In genomic region chr13:100099117-100099445, GRCh38 we compare ENCODE assay signal across 7 cellular contexts. TPM values are rescaled to one million over a fixed set of nuclear protein-coding genes. Genes with fewer than 3 reads are reported as not detected.
A peak's percentile ranks its signal among the peaks of the same experiment; 100 is the strongest.
DNase-seq lines count a peak whose midpoint lies in the region; ATAC-seq and TF ChIP-seq lines count a peak whose summit lies in the region.
"Not testable (repeated sequence)": the region's sequence is repeated elsewhere in the genome, so short reads cannot be mapped to it uniquely, and the experiment has no call there.

No MANE protein-coding gene starts in this region.

- not testable (repeated sequence) for H3K4me3 Mint-ChIP-seq in Calu3 (ENCODE audit: low read depth, unreplicated experiment)

- H4K20me1 ChIP-seq in hepatocyte (ENCODE audit: insufficient read depth, poor library complexity, severe bottlenecking) = not testable (repeated sequence)

- not testable (repeated sequence) for H2AFZ ChIP-seq in hepatocyte

- BruUV-seq in Calu3 (replicated peaks; lab: Mats Ljungman, UMichigan); Panc1 (replicated peaks; lab: Mats Ljungman, UMichigan): not testable (repeated sequence)

- not testable (repeated sequence) for H3K9me3 ChIP-seq in Panc1 (ENCODE audit: control insufficient read depth, insufficient read depth, low read depth, low read length); body of pancreas; hepatocyte (ENCODE audit: low read depth); right lobe of liver; prostate gland

- DNase-seq in Calu3; Panc1 (ENCODE audit: low read depth, low spot score); hepatocyte (ENCODE audit: low spot score); right lobe of liver: not testable (repeated sequence)
- peak in 2 of 4 donors; percentile 31 to 41 for DNase-seq in body of pancreas
- peak; percentile 44 for DNase-seq in prostate gland (ENCODE audit: low spot score)

- H3K36me3 Mint-ChIP-seq in Calu3 (ENCODE audit: insufficient read depth, unreplicated experiment) = not testable (repeated sequence)

- not testable (repeated sequence) for H3K27me3 Mint-ChIP-seq in Calu3 (ENCODE audit: unreplicated experiment)

- peaks cover 14% of the 10 kb centered on the region for H3K4me1 ChIP-seq in Panc1 (ENCODE audit: control insufficient read depth, insufficient read depth, low read length)
- H3K4me1 ChIP-seq in body of pancreas = peaks cover 56% of the 10 kb centered on the region
- H3K4me1 ChIP-seq in hepatocyte (ENCODE audit: insufficient read depth) = peaks cover 18% of the 10 kb centered on the region
- peaks cover 0 to 75% (median 27%) of the 10 kb centered on the region in 4 donors for H3K4me1 ChIP-seq in right lobe of liver
- H3K4me1 ChIP-seq in prostate gland (replicated peaks) = not testable (repeated sequence)

- H3K27me3 ChIP-seq in Panc1 (ENCODE audit: control insufficient read depth, insufficient read depth, low read length); body of pancreas; hepatocyte; right lobe of liver; prostate gland (replicated peaks; ENCODE audit: insufficient read depth): not testable (repeated sequence)

- in situ Hi-C loops in Panc1 (cut with HindIII; ENCODE audit: low pct_unique_long_range_greater_than_20kb, low sequenced_read_pairs) = not testable (repeated sequence)

- not testable (repeated sequence) for H3K36me3 ChIP-seq in Panc1 (ENCODE audit: control insufficient read depth, insufficient read depth, low read length); body of pancreas (replicated peaks in 1 of 2; ENCODE audit: insufficient read depth in 1 of 2, low read depth in 2 of 2); hepatocyte (replicated peaks; ENCODE audit: insufficient read depth, low read depth); right lobe of liver; prostate gland

- POLR2A ChIA-PET in Panc1 (lab: Charles Lee) = interaction anchor here (0.6 to 0.8 kb wide), 2 partner anchors 9 to 120 kb away, joined by 3 read pairs; no protein-coding TSS in a partner anchor

- 37 to 64% methylated on average over 8 of the region's 8 CpGs for WGBS in body of pancreas, 2 donors
- WGBS in hepatocyte (ENCODE audit: low lambda C conversion rate, missing lambda C conversion rate) = 68% methylated on average over 8 of the region's 8 CpGs
- 55% methylated on average over 8 of the region's 8 CpGs for WGBS in right lobe of liver (ENCODE audit: insufficient coverage, low coverage, low lambda C conversion rate, missing lambda C conversion rate)
- WGBS in prostate gland = 55% methylated on average over 8 of the region's 8 CpGs

- H3K4me3 ChIP-seq in Panc1 (ENCODE audit: low read depth in 2 of 2, low read length in 2 of 2); body of pancreas; hepatocyte; right lobe of liver; prostate gland: not testable (repeated sequence)

- intact Hi-C loops in Calu3 (cut with micrococcal nuclease; ENCODE audit: unreplicated experiment); Panc1 (cut with micrococcal nuclease; ENCODE audit: unreplicated experiment); body of pancreas (cut with DNase I); right lobe of liver (cut with DNase I); prostate gland (cut with DNase I): not testable (repeated sequence)

- not testable (repeated sequence) for TF ChIP-seq POLR2A in body of pancreas (IDR thresholded peaks at IDR 0.05); right lobe of liver (IDR thresholded peaks at IDR 0.05); prostate gland (IDR thresholded peaks at IDR 0.05)

- H3K4me1 Mint-ChIP-seq in Calu3 (ENCODE audit: low read depth, unreplicated experiment) = peaks cover 25% of the 10 kb centered on the region

- H3K27ac Mint-ChIP-seq in Calu3 (ENCODE audit: unreplicated experiment) = peak overlapping the region; percentile 81

- H3K27ac ChIP-seq in 22Rv1 (peak overlapping the region; percentile 35; the same call in 1 of the 2 replicates), Panc1 (ENCODE audit: low read length) (peak overlapping the region; percentile 60; the same call in 1 of the 2 replicates), body of pancreas (peak overlapping the region; percentile 60 to 75 (median 70)), hepatocyte (peak overlapping the region; percentile 81), right lobe of liver (peak overlapping the region; percentile 59 to 92 (median 85)), prostate gland (peak overlapping the region; percentile 76 to 85)

- not testable (repeated sequence) for ATAC-seq in Panc1, right lobe of liver
- peak; percentile 27 for ATAC-seq in body of pancreas

- CTCF ChIA-PET in Calu3 (lab: Charles Lee); Panc1 (lab: Charles Lee): not testable (repeated sequence)

- not testable (repeated sequence) for H3K9me3 Mint-ChIP-seq in Calu3 (ENCODE audit: low read depth, unreplicated experiment)

- H3K79me2 ChIP-seq in hepatocyte = peaks cover 82% of the 10 kb centered on the region

- not testable (repeated sequence) for TF ChIP-seq CTCF in 22Rv1 (IDR thresholded peaks at IDR 0.05); Calu3 (IDR thresholded peaks at IDR 0.05; ENCODE audit: unreplicated experiment); Panc1 (IDR thresholded peaks at IDR 0.05); body of pancreas (IDR thresholded peaks at IDR 0.05); hepatocyte (IDR thresholded peaks at IDR 0.05; ENCODE audit: poor library complexity); right lobe of liver (IDR thresholded peaks at IDR 0.05); prostate gland (IDR thresholded peaks at IDR 0.05)

- H3K4me2 ChIP-seq in hepatocyte = peak overlapping the region; percentile 2

- H3K9me2 ChIP-seq in hepatocyte (replicated peaks; ENCODE audit: insufficient read depth) = not testable (repeated sequence)

RNA-seq across cellular contexts. Expression of gene PCCA, which starts 10.2 kb away (rescaled TPM):
- total RNA-seq in Calu3 (2022) = 8.7 and 8.9 TPM in 2 replicates
- 14.7 TPM for total RNA-seq in Panc1 (2021; ENCODE audit: unreplicated experiment)
- 9.1 TPM for polyA plus RNA-seq in Panc1 (2012; ENCODE audit: insufficient read length)
- 10 to 100 TPM; 45.2 to 46.2 TPM for total RNA-seq in body of pancreas
- total RNA-seq in hepatocyte = 19.5 and 28.2 TPM in 2 replicates
- 23.6 and 25.7 TPM in 2 replicates for polyA plus RNA-seq in hepatocyte
- 100 to 1,000 TPM in 1 of 6 experiments, 10 to 100 TPM in 5; 58.2 to 161 (median 85.2) TPM for total RNA-seq in right lobe of liver
- total RNA-seq in prostate gland = 10 to 100 TPM; 52.7 to 66.4 TPM

Comparison
In these comparisons a context has a peak if more than half of its experiments do, and no peak if none do; other contexts are left out.
1. H3K27ac ChIP-seq: peak in every context shown above with its lines; median percentile 85 in right lobe of liver; 81 in hepatocyte; 80 in prostate gland; 70 in body of pancreas; 60 in Panc1; 35 in 22Rv1.